In the genomic region with DNA sequence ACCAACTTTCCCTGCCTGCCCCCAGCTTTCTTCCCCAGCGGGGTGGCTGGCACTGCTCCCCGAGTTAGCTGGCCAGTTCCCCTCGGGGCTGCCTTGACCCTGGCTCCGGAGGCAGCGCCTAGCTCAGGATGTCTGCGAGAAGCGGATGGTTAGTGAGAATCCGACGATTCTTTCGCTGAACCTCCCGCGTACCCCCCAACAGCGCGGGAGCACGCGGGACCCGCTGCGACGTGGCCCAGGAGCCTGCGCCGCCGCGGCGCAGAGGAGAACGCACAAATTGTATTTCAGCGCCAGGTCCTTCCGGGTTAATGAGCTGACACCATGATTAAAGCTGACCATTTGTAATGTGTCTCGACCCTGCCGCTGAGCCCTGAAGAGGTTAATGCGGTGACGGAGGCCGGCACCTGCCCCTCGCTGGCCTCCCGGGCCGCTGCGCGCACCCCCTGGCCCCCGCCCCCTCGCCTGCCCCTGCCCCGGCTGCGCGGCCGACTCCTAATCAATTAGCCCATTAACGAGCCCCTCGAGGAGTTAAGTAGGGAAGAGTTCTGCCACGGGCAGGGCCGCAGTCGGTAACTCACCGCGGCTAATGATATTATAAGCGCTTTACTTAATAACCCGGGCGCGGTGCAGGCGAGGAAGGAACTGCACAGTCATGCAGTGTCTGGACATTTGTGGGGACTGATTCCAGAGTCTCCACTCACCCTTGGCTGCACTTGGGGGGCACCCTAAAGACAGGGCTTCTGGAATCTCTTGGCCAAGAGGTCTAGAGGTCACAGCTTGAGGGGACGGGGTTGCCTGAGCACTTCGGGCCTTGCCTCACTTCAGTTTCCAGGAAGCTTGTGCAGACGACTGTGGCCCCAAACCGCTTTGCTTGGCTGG, we compare ENCODE assay signal across 14 cellular contexts. TPM values are rescaled to one million over a fixed set of nuclear protein-coding genes. Genes with fewer than 3 reads are reported as not detected.
DNase-seq lines count a peak whose midpoint lies in the region; ATAC-seq, FAIRE-seq and TF ChIP-seq lines count a peak whose summit lies in the region.
"Had no signal": no experiment of that assay in that cellular context is flagged by ENCODE, and none has a peak within 500 bp of the region (broad histone marks: within the 10 kb centered on the region; RNA-seq: fewer than 3 reads in every experiment).

No MANE protein-coding gene starts in this region.

- H3K4me1 Mint-ChIP-seq in activated naive CD4-positive, alpha-beta T cell treated with anti-CD3 and anti-CD28 coated beads, Interleukin-2, amount 10 ng/mL, durations not matched to agents 7 days and 5 days, result peaks cover 66% of the 10 kb centered on the region
- peaks cover 64% of the 10 kb centered on the region for H3K4me1 Mint-ChIP-seq in stimulated activated effector memory CD8-positive, alpha-beta T cell treated with anti-CD3 and anti-CD28 coated beads, Interleukin-12 subunit alpha, Interleukin-12 subunit beta, amount 100 ng/mL, for 72 hours

- in situ Hi-C loops in ACHN (cut with HindIII; ENCODE audit: low pct_ligation_motif_present, low pct_unique_long_range_greater_than_20kb, low sequenced_read_pairs), result no loop called here

- H3K4me3 ChIP-seq in esophagus muscularis mucosa, result peak overlapping the region in 3 of 4 donors; percentile 14 to 22 (median 20)
- H3K4me3 ChIP-seq: upper lobe of right lung had no signal

- peaks cover 41 to 78% (median 63%) of the 10 kb centered on the region in 4 donors for H3K4me1 ChIP-seq in esophagus muscularis mucosa

- no peak for TF ChIP-seq EP300 in esophagus muscularis mucosa (IDR thresholded peaks at IDR 0.05)

- H3K36me3 Mint-ChIP-seq in activated naive CD4-positive, alpha-beta T cell treated with anti-CD3 and anti-CD28 coated beads, Interleukin-2, amount 10 ng/mL, durations not matched to agents 7 days and 5 days, result peaks cover 13% of the 10 kb centered on the region
- peaks cover 6% of the 10 kb centered on the region for H3K36me3 Mint-ChIP-seq in stimulated activated effector memory CD8-positive, alpha-beta T cell treated with anti-CD3 and anti-CD28 coated beads, Interleukin-12 subunit alpha, Interleukin-12 subunit beta, amount 100 ng/mL, for 72 hours

- H3K27ac Mint-ChIP-seq in activated naive CD4-positive, alpha-beta T cell treated with anti-CD3 and anti-CD28 coated beads, Interleukin-2, amount 10 ng/mL, durations not matched to agents 7 days and 5 days, result peak overlapping the region; percentile 45
- H3K27ac Mint-ChIP-seq in stimulated activated effector memory CD8-positive, alpha-beta T cell treated with anti-CD3 and anti-CD28 coated beads, Interleukin-12 subunit alpha, Interleukin-12 subunit beta, amount 100 ng/mL, for 72 hours, result no peak overlapping the region

- peak overlapping the region; percentile 23 for H3K4me3 Mint-ChIP-seq in activated naive CD4-positive, alpha-beta T cell treated with anti-CD3 and anti-CD28 coated beads, Interleukin-2, amount 10 ng/mL, durations not matched to agents 7 days and 5 days
- H3K4me3 Mint-ChIP-seq in stimulated activated effector memory CD8-positive, alpha-beta T cell treated with anti-CD3 and anti-CD28 coated beads, Interleukin-12 subunit alpha, Interleukin-12 subunit beta, amount 100 ng/mL, for 72 hours, result peak overlapping the region; percentile 63

- intact Hi-C loops in esophagus muscularis mucosa (cut with DNase I), result no loop called here

- TF ChIP-seq CTCF in esophagus muscularis mucosa (IDR thresholded peaks at IDR 0.05), result no peak

- H3K27me3 ChIP-seq in esophagus muscularis mucosa, result peaks cover 6 to 100% (median 96%) of the 10 kb centered on the region in 4 donors

- H3K27me3 Mint-ChIP-seq in activated naive CD4-positive, alpha-beta T cell treated with anti-CD3 and anti-CD28 coated beads, Interleukin-2, amount 10 ng/mL, durations not matched to agents 7 days and 5 days, result peaks cover 100% of the 10 kb centered on the region

- H3K36me3 ChIP-seq in esophagus muscularis mucosa, result no peaks in the 10 kb centered on the region
- H3K36me3 ChIP-seq: upper lobe of right lung had no signal

- no peak for DNase-seq in activated naive CD4-positive, alpha-beta T cell treated with anti-CD3 and anti-CD28 coated beads, Interleukin-2, amount 10 ng/mL, durations not matched to agents 7 days and 5 days
- DNase-seq in activated naive CD4-positive, alpha-beta T cell (lab: John Stamatoyannopoulos, UW), result no peak
- peak; percentile 92 for DNase-seq in NCI-H82 (lab: John Stamatoyannopoulos, UW)
- DNase-seq in esophagus muscularis mucosa (ENCODE audit: extremely low spot score), result peak; percentile 83
- DNase-seq in stimulated activated effector memory CD8-positive, alpha-beta T cell treated with anti-CD3 and anti-CD28 coated beads, Interleukin-12 subunit alpha, Interleukin-12 subunit beta, amount 100 ng/mL, for 72 hours (ENCODE audit: low spot score in 2 of 2), result peak in 1 of 2 donors; percentile 54
- no peak for DNase-seq in GM12891 (ENCODE audit: insufficient read length, low spot score)
- no peak for DNase-seq in ACHN
- DNase-seq: activated CD4-positive, CD25-positive, alpha-beta regulatory T cell; NCI-H2227 treated with DMSO at 0.1 percent for 48 hours; upper lobe of right lung had no signal

- TF ChIP-seq POLR2A in esophagus muscularis mucosa (IDR thresholded peaks at IDR 0.05; ENCODE audit: low read depth) (no peak), GM12891 (IDR thresholded peaks at IDR 0.05; ENCODE audit: low read depth, low read length) (no peak)

- H3K9me3 ChIP-seq in esophagus muscularis mucosa, result no peaks in the 10 kb centered on the region
- H3K9me3 ChIP-seq: upper lobe of right lung had no signal

- FAIRE-seq in GM12891 (lab: Jason Lieb, UNC), result no peak

- CTCF ChIA-PET in activated naive CD4-positive, alpha-beta T cell treated with anti-CD3 and anti-CD28 coated beads, Interleukin-2, amount 10 ng/mL, durations not matched to agents 7 days and 5 days (lab: Charles Lee), result interaction anchor here (1.2 to 3.0 kb wide), 3 partner anchors 8 to 436 kb away, joined by 3 to 28 read pairs (median 4); a partner anchor contains a TSS

- 6% methylated on average over 5 of the region's 59 CpGs for WGBS in esophagus muscularis mucosa

- ATAC-seq in stimulated activated effector memory CD8-positive, alpha-beta T cell treated with anti-CD3 and anti-CD28 coated beads, Interleukin-12 subunit alpha, Interleukin-12 subunit beta, amount 100 ng/mL, for 72 hours, result no peak
- ATAC-seq in HG03045 (IDR thresholded peaks at IDR 0.05; ENCODE audit: unreplicated experiment), result no peak
- ATAC-seq: upper lobe of right lung had no signal

- no peaks in the 10 kb centered on the region for H3K9me3 Mint-ChIP-seq in activated naive CD4-positive, alpha-beta T cell treated with anti-CD3 and anti-CD28 coated beads, Interleukin-2, amount 10 ng/mL, durations not matched to agents 7 days and 5 days
- no peaks in the 10 kb centered on the region for H3K9me3 Mint-ChIP-seq in stimulated activated effector memory CD8-positive, alpha-beta T cell treated with anti-CD3 and anti-CD28 coated beads, Interleukin-12 subunit alpha, Interleukin-12 subunit beta, amount 100 ng/mL, for 72 hours

- no peak overlapping the region for H3K27ac ChIP-seq in esophagus muscularis mucosa (replicated peaks in 1 of 4)
- H3K27ac ChIP-seq: upper lobe of right lung had no signal

TF ChIP-seq in GM12891, 5 proteins besides CTCF, POLR2A, EP300 and RAD21:
- no peak for TF ChIP-seq TAF1 (IDR thresholded peaks at IDR 0.05; ENCODE audit: low read depth, low read length)
- no peak for TF ChIP-seq SPI1 (IDR thresholded peaks at IDR 0.05; ENCODE audit: low read depth, low read length)
- TF ChIP-seq POLR2AphosphoS5 (IDR thresholded peaks at IDR 0.05; ENCODE audit: low read depth, low read length), result no peak
- TF ChIP-seq PAX5 (IDR thresholded peaks at IDR 0.05; ENCODE audit: insufficient read depth, low read length, severe bottlenecking), result no peak
- TF ChIP-seq POU2F2 (IDR thresholded peaks at IDR 0.05; ENCODE audit: low read depth, low read length), result no peak

RNA-seq across cellular contexts. Expression of a gene that starts 1.7 kb away (rescaled TPM):
- total RNA-seq in esophagus muscularis mucosa, result not detected
- polyA plus RNA-seq in GM12891 (2012; ENCODE audit: low read depth, missing spikeins), result 14.7 TPM
- total RNA-seq: liver, renal cortical epithelial cell, upper lobe of right lung had no signal
- polyA plus RNA-seq: BJ, liver had no signal

RNA-seq across cellular contexts. Expression of a gene that starts 8.0 kb away (rescaled TPM):
- total RNA-seq in esophagus muscularis mucosa, result 10 to 100 TPM; 67.9 to 90.1 (median 78.8) TPM
- polyA plus RNA-seq in GM12891 (2012; ENCODE audit: low read depth, missing spikeins), result 181 TPM

RNA-seq across cellular contexts. Expression of a gene that starts 10.5 kb away (rescaled TPM):
- total RNA-seq in esophagus muscularis mucosa, result not detected
- polyA plus RNA-seq in GM12891 (2012; ENCODE audit: low read depth, missing spikeins), result 15.9 TPM
- total RNA-seq: liver, renal cortical epithelial cell, upper lobe of right lung had no signal
- polyA plus RNA-seq: BJ, liver had no signal

Comparison
In these comparisons a context has a peak if more than half of its experiments do, and no peak if none do; other contexts are left out.
1. DNase-seq: peak in NCI-H82 (single experiment) and esophagus muscularis mucosa (single experiment); none in activated naive CD4-positive, alpha-beta T cell treated with anti-CD3 and anti-CD28 coated beads, Interleukin-2, amount 10 ng/mL, durations not matched to agents 7 days and 5 days (single experiment), activated naive CD4-positive, alpha-beta T cell (0 of 4), GM12891 (single experiment) and ACHN (single experiment).